Comparison of ENCODE assay signal across 1 cellular context in genomic region chr17:27473190-27473747, GRCh38.
A peak's percentile ranks its signal among the peaks of the same experiment; 100 is the strongest.
TF ChIP-seq lines count a peak whose summit lies in the region.

No MANE protein-coding gene starts in this region.

TF ChIP-seq in GM12878, 131 proteins besides CTCF, POLR2A, EP300 and RAD21 (continued from another document):
- TF ChIP-seq IRF5 (IDR thresholded peaks at IDR 0.05; ENCODE audit: borderline replicate concordance) (no peak), FOXK2 (IDR thresholded peaks at IDR 0.05) (no peak), ZNF687 (IDR thresholded peaks at IDR 0.05) (no peak), ASH2L (IDR thresholded peaks at IDR 0.05; ENCODE audit: borderline replicate concordance, low read depth) (no peak), EZH2 (IDR thresholded peaks at IDR 0.05; ENCODE audit: borderline replicate concordance, control insufficient read depth, low read depth, low read length) (no peak), HDGF (IDR thresholded peaks at IDR 0.05) (no peak), ZBTB33 (IDR thresholded peaks at IDR 0.05) (no peak), BMI1 (IDR thresholded peaks at IDR 0.05; ENCODE audit: borderline replicate concordance) (no peak), ZNF24 (IDR thresholded peaks at IDR 0.05) (no peak), JUND (IDR thresholded peaks at IDR 0.05; ENCODE audit: low read depth, low read length) (peak; percentile 75; the same call in 1 of the 2 replicates), IRF4 (IDR thresholded peaks at IDR 0.05; ENCODE audit: low read depth, low read length) (no peak), MEF2B (IDR thresholded peaks at IDR 0.05; ENCODE audit: partially characterized antibody, poor library complexity, severe bottlenecking) (peak; percentile 97), ESRRA (IDR thresholded peaks at IDR 0.05; ENCODE audit: low read length) (no peak), BRCA1 (IDR thresholded peaks at IDR 0.05; ENCODE audit: low read depth, low read length) (no peak), ZNF217 (IDR thresholded peaks at IDR 0.05) (0 out of 2 replicates have a peak, but pooled peaks have one; percentile 39), CHD2 (IDR thresholded peaks at IDR 0.05; ENCODE audit: borderline replicate concordance, low read depth, low read length) (0 out of 2 replicates have a peak, but pooled peaks have one; percentile 28), WRNIP1 (IDR thresholded peaks at IDR 0.05; ENCODE audit: borderline replicate concordance, low read depth, low read length) (no peak), BHLHE40 (IDR thresholded peaks at IDR 0.05; ENCODE audit: borderline replicate concordance in 1 of 2, low read depth in 2 of 2, low read length in 1 of 2) (0 out of 4 replicates have a peak, but pooled peaks of 1 of the 2 experiments have one; percentile 62), PKNOX1 (IDR thresholded peaks at IDR 0.05) (peak; percentile 38; the same call in 1 of the 2 replicates), NFXL1 (IDR thresholded peaks at IDR 0.05; ENCODE audit: borderline replicate concordance) (no peak), CEBPB (IDR thresholded peaks at IDR 0.05; ENCODE audit: borderline replicate concordance in 1 of 2, low read depth in 2 of 2, low read length in 2 of 2) (no peak), EED (IDR thresholded peaks at IDR 0.05; ENCODE audit: low read depth) (no peak), RUNX3 (IDR thresholded peaks at IDR 0.05; ENCODE audit: low read length) (no peak), CUX1 (IDR thresholded peaks at IDR 0.05; ENCODE audit: insufficient replicate concordance, low read depth, low read length) (peak; percentile 55), BCL3 (IDR thresholded peaks at IDR 0.05; ENCODE audit: borderline replicate concordance, insufficient read depth, low read depth, low read length, poor library complexity, severe bottlenecking) (no peak), CHD1 (IDR thresholded peaks at IDR 0.05; ENCODE audit: low read depth, low read length) (no peak), GATAD2B (conservative IDR thresholded peaks at IDR 0.05; ENCODE audit: low read depth) (peak; percentile 71; the same call in 1 of the 2 replicates), BCL11A (IDR thresholded peaks at IDR 0.05; ENCODE audit: low read depth, low read length) (peak; percentile 60; the same call in 1 of the 2 replicates), E2F8 (IDR thresholded peaks at IDR 0.05; ENCODE audit: low read depth, partially characterized antibody) (no peak), CBX3 (IDR thresholded peaks at IDR 0.05; ENCODE audit: borderline replicate concordance, low read depth) (no peak), BACH1 (IDR thresholded peaks at IDR 0.05; ENCODE audit: borderline replicate concordance) (0 out of 2 replicates have a peak, but pooled peaks have one; percentile 30), HDAC2 (IDR thresholded peaks at IDR 0.05) (no peak)
